8 cellular contexts compared by ENCODE assay signal in the genomic region with DNA sequence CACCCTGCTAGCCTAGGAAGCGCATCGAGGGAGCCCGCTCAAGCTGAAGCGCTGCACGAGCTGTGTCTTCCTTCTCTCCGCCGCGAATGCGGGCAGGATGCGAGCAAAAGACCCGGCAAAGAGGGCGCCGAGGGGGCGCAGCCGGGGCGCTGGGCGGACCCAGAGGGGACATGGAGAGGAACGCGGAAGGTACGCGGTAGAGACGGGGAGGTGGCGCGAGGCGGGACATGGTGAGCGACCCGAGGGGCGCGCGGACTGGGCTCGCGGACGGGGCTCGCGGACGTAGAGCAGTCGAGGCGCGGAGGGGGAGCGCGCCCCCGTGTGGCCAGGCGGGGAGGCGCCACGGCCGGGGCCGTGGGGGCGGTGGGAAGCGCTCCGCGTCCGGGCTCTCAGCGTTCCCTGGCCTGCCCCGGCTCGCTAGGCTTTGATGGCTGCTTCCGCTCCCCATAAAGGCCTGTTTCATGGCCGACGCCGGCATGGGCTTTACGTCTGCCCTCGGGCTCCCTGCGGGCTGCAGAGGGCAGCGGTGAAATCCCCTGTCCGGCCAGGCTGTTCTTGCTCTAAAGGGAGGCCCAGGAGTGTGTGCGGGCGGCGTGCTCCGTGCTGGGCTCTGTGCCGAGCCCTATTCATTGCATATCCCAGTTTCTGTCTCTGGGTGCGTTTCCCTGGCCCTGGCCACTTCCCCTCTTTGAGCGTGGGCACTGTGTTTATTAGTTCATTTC. TPM values are rescaled to one million over a fixed set of nuclear protein-coding genes. Genes with fewer than 3 reads are reported as not detected.
DNase-seq lines count a peak whose midpoint lies in the region; ATAC-seq and TF ChIP-seq lines count a peak whose summit lies in the region.

No MANE protein-coding gene starts in this region.

- no peak overlapping the region for H3K4me3 ChIP-seq in GM12875 (ENCODE audit: low read depth, low read length)
- H3K4me3 ChIP-seq in left lung: peak overlapping the region; percentile 33 to 38

- ATAC-seq in left lung: peak; percentile 97
- no peak for ATAC-seq in GM19467 (IDR thresholded peaks at IDR 0.05; ENCODE audit: unreplicated experiment)

- H3K9me3 ChIP-seq in left lung: no peaks in the 10 kb centered on the region

- peaks cover 85% of the 10 kb centered on the region for H3K27me3 Mint-ChIP-seq in dendritic cell treated with granulocyte-macrophage colony-stimulating factor and Interleukin-4, amounts not matched to agents 40 ng/mL and 50 ng/mL, for 4 days

- no peaks in the 10 kb centered on the region for H3K9me3 Mint-ChIP-seq in dendritic cell treated with granulocyte-macrophage colony-stimulating factor and Interleukin-4, amounts not matched to agents 40 ng/mL and 50 ng/mL, for 4 days

- H3K4me1 ChIP-seq in left lung: peaks cover 10 to 16% of the 10 kb centered on the region in 2 donors

- H3K36me3 ChIP-seq in left lung: no peaks in the 10 kb centered on the region

- peak overlapping the region; percentile 78 for H3K4me3 Mint-ChIP-seq in dendritic cell treated with granulocyte-macrophage colony-stimulating factor and Interleukin-4, amounts not matched to agents 40 ng/mL and 50 ng/mL, for 4 days

- H3K36me3 Mint-ChIP-seq in dendritic cell treated with granulocyte-macrophage colony-stimulating factor and Interleukin-4, amounts not matched to agents 40 ng/mL and 50 ng/mL, for 4 days (ENCODE audit: low read depth): no peaks in the 10 kb centered on the region

- peak overlapping the region; percentile 78 for H3K27ac Mint-ChIP-seq in dendritic cell treated with granulocyte-macrophage colony-stimulating factor and Interleukin-4, amounts not matched to agents 40 ng/mL and 50 ng/mL, for 4 days

- no peak overlapping the region for H3K27ac ChIP-seq in left lung

- H3K4me1 Mint-ChIP-seq in dendritic cell treated with granulocyte-macrophage colony-stimulating factor and Interleukin-4, amounts not matched to agents 40 ng/mL and 50 ng/mL, for 4 days (ENCODE audit: low read depth): peaks cover 30% of the 10 kb centered on the region

- intact Hi-C loops in dendritic cell treated with granulocyte-macrophage colony-stimulating factor and Interleukin-4, amounts not matched to agents 40 ng/mL and 50 ng/mL, for 4 days (cut with micrococcal nuclease): no loop called here
- intact Hi-C loops in left lung (cut with DNase I): no loop called here

- TF ChIP-seq CTCF in GM12875 (IDR thresholded peaks at IDR 0.05; ENCODE audit: borderline replicate concordance, insufficient read depth, low read depth, low read length) (peak; percentile 95), left lung (IDR thresholded peaks at IDR 0.05) (peak; percentile 94)

- DNase-seq in NCI-H146 (lab: John Stamatoyannopoulos, UW): peak; percentile 64
- DNase-seq in activated CD4-positive, alpha-beta T cell treated with anti-CD3 and anti-CD28 coated beads for 48 hours: peak; percentile 71
- DNase-seq in left lung: peak; percentile 59 to 89
- peak; percentile 68 to 73 for DNase-seq in stimulated activated CD4-positive, alpha-beta T cell treated with anti-CD3 and anti-CD28 coated beads, Interleukin-2, amount 100 ng/mL, for 24 hours
- no peak for DNase-seq in H4 (ENCODE audit: low spot score)

- peaks cover 17 to 83% of the 10 kb centered on the region in 2 donors for H3K27me3 ChIP-seq in left lung

RNA-seq across cellular contexts. Expression of gene TRIM29, which starts 31.2 kb away (rescaled TPM):
- 1 to 10 TPM; 2.3 to 5.4 TPM for total RNA-seq in left lung
- 1.4 and 2.8 TPM in 2 replicates for total RNA-seq in H4 (2014; rRNA removed; shearing (Covaris generic))

RNA-seq across cellular contexts. Expression of gene OAF, which starts 41.7 kb away (rescaled TPM):
- 10 to 100 TPM; 29.1 to 31.9 TPM for total RNA-seq in left lung
- total RNA-seq in H4 (2014; rRNA removed; shearing (Covaris generic)): 33.5 and 44.5 TPM in 2 replicates
